ENCODE assay signal across 1 cellular context in genomic region chr11:61971177-61972111, GRCh38.
TF ChIP-seq lines count a peak whose summit lies in the region.

No MANE protein-coding gene starts in this region.

TF ChIP-seq in HepG2, 621 proteins besides CTCF, POLR2A, EP300 and RAD21 (continued from another document and continues in another):
- TF ChIP-seq CSRNP1 (CRISPR knock-in tag; IDR thresholded peaks at IDR 0.05) = no peak; the same call in 1 of the 2 replicates
- no peak for TF ChIP-seq ZBTB46 (CRISPR knock-in tag; IDR thresholded peaks at IDR 0.05; ENCODE audit: borderline replicate concordance)
- no peak for TF ChIP-seq SIN3B (IDR thresholded peaks at IDR 0.05; ENCODE audit: low read length)
- no peak for TF ChIP-seq ZNF660 (CRISPR knock-in tag; IDR thresholded peaks at IDR 0.05; ENCODE audit: borderline replicate concordance, low read depth)
- 0 out of 2 replicates have a peak, but pooled peaks have one; percentile 14 for TF ChIP-seq DRAP1 (CRISPR knock-in tag; IDR thresholded peaks at IDR 0.05)
- TF ChIP-seq ZNF770 (CRISPR knock-in tag; IDR thresholded peaks at IDR 0.05) = peak; percentile 45; the same call in 1 of the 2 replicates
- TF ChIP-seq CREB1 (IDR thresholded peaks at IDR 0.05) = no peak
- no peak for TF ChIP-seq CREB1 (CRISPR knock-in tag; IDR thresholded peaks at IDR 0.05)
- TF ChIP-seq HINFP (CRISPR knock-in tag; IDR thresholded peaks at IDR 0.05; ENCODE audit: low read depth) = no peak
- no peak for TF ChIP-seq REL (CRISPR knock-in tag; conservative IDR thresholded peaks at IDR 0.05)
- TF ChIP-seq ELF3 (CRISPR knock-in tag; IDR thresholded peaks at IDR 0.05) = no peak; the same call in 1 of the 2 replicates
- TF ChIP-seq HNRNPUL1 (IDR thresholded peaks at IDR 0.05; ENCODE audit: low read depth, low read length) = no peak
- no peak for TF ChIP-seq ZNF557 (CRISPR knock-in tag; IDR thresholded peaks at IDR 0.05)
- TF ChIP-seq ZNF737 (CRISPR knock-in tag; IDR thresholded peaks at IDR 0.05; ENCODE audit: borderline replicate concordance) = no peak
- no peak for TF ChIP-seq NFYB (CRISPR knock-in tag; IDR thresholded peaks at IDR 0.05)
- peak; percentile 40; the same call in 1 of the 2 replicates for TF ChIP-seq CBX5 (CRISPR knock-in tag; IDR thresholded peaks at IDR 0.05; ENCODE audit: borderline replicate concordance)
- no peak for TF ChIP-seq ZBTB44 (CRISPR knock-in tag; IDR thresholded peaks at IDR 0.05)
- peak; percentile 68; the same call in 1 of the 2 replicates for TF ChIP-seq ZNF124 (CRISPR knock-in tag; IDR thresholded peaks at IDR 0.05)
- peak; percentile 46 for TF ChIP-seq CBFB (CRISPR knock-in tag; IDR thresholded peaks at IDR 0.05)
- TF ChIP-seq ATF2 (CRISPR knock-in tag; IDR thresholded peaks at IDR 0.05) = peak; percentile 51; the same call in 1 of the 2 replicates
- TF ChIP-seq TEAD3 (CRISPR knock-in tag; optimal IDR thresholded peaks at IDR 0.05; ENCODE audit: borderline replicate concordance) = no peak
- no peak for TF ChIP-seq HBP1 (CRISPR knock-in tag; IDR thresholded peaks at IDR 0.05; ENCODE audit: low read depth)
- TF ChIP-seq NR0B2 (CRISPR knock-in tag; IDR thresholded peaks at IDR 0.05) = 0 out of 2 replicates have a peak, but pooled peaks have one; percentile 45
- TF ChIP-seq PREB (CRISPR knock-in tag; IDR thresholded peaks at IDR 0.05) = no peak
- TF ChIP-seq ZNF275 (CRISPR knock-in tag; IDR thresholded peaks at IDR 0.05; ENCODE audit: borderline replicate concordance) = peak; percentile 25; the same call in 1 of the 2 replicates
- TF ChIP-seq ZMYM3 (CRISPR knock-in tag; IDR thresholded peaks at IDR 0.05) = peak; percentile 46; the same call in 1 of the 2 replicates
- TF ChIP-seq MAX (IDR thresholded peaks at IDR 0.05) = no peak
- no peak for TF ChIP-seq CBX1 (IDR thresholded peaks at IDR 0.05; ENCODE audit: low read depth)
- TF ChIP-seq REST (IDR thresholded peaks at IDR 0.05; ENCODE audit: borderline replicate concordance in 1 of 2, low read depth in 1 of 2, low read length in 2 of 2) = no peak
- no peak for TF ChIP-seq TCF12 (IDR thresholded peaks at IDR 0.05)
- peak; percentile 92 for TF ChIP-seq TCF12 (CRISPR knock-in tag; IDR thresholded peaks at IDR 0.05)
- peak; percentile 51; the same call in 1 of the 2 replicates for TF ChIP-seq ZBTB33 (CRISPR knock-in tag; IDR thresholded peaks at IDR 0.05)
- TF ChIP-seq HNF4A (CRISPR knock-in tag; IDR thresholded peaks at IDR 0.05) = no peak
- no peak for TF ChIP-seq RAD51 (IDR thresholded peaks at IDR 0.05; ENCODE audit: borderline replicate concordance)
- TF ChIP-seq MEIS2 (CRISPR knock-in tag; IDR thresholded peaks at IDR 0.05) = peak; percentile 17; the same call in 1 of the 2 replicates
- TF ChIP-seq ZNF543 (CRISPR knock-in tag; IDR thresholded peaks at IDR 0.05) = no peak
